Comparison of ENCODE assay signal across 12 cellular contexts in genomic region chr1:2534775-2535387, GRCh38. TPM values are rescaled to one million over a fixed set of nuclear protein-coding genes. Genes with fewer than 3 reads are reported as not detected.
DNase-seq lines count a peak whose midpoint lies in the region; ATAC-seq and TF ChIP-seq lines count a peak whose summit lies in the region.
"Had no signal": no experiment of that assay in that cellular context is flagged by ENCODE, and none has a peak within 500 bp of the region (broad histone marks: within the 10 kb centered on the region; RNA-seq: fewer than 3 reads in every experiment).

No MANE protein-coding gene starts in this region.

- H3K9me2 ChIP-seq in hepatocyte (replicated peaks; ENCODE audit: insufficient read depth), result no peaks in the 10 kb centered on the region

- peaks cover 14% of the 10 kb centered on the region for H3K4me1 ChIP-seq in hepatocyte (ENCODE audit: insufficient read depth)

- H3K79me2 ChIP-seq in hepatocyte, result no peaks in the 10 kb centered on the region

- H2AFZ ChIP-seq in hepatocyte, result no peak overlapping the region

- TF ChIP-seq CTCF in RWPE1 (conservative IDR thresholded peaks at IDR 0.05; ENCODE audit: low read depth) (no peak), hepatocyte (IDR thresholded peaks at IDR 0.05; ENCODE audit: poor library complexity) (no peak)
- no peak for TF ChIP-seq CTCF in CD4-positive, alpha-beta T cell (IDR thresholded peaks at IDR 0.05)

- H3K4me2 ChIP-seq in hepatocyte, result no peak overlapping the region

- CTCF ChIA-PET in RWPE1 (lab: Yijun Ruan, JAX), result interaction anchor here (0.5 to 1.3 kb wide), 4 partner anchors 25 to 340 kb away, joined by 3 to 10 read pairs (median 4); partner anchors contain the start of gene FAAP20
- CTCF ChIA-PET in CD4-positive, alpha-beta T cell (lab: Charles Lee), result no interaction called here

- no peak for ATAC-seq in activated naive CD4-positive, alpha-beta T cell treated with anti-CD3 and anti-CD28 coated beads, Interleukin-2, amount 50 U/mL, for 72 hours
- no peak for ATAC-seq in CD4-positive, alpha-beta T cell (ENCODE audit: poor library complexity)

- H4K20me1 ChIP-seq in hepatocyte (ENCODE audit: insufficient read depth, poor library complexity, severe bottlenecking), result no peaks in the 10 kb centered on the region

- no peaks in the 10 kb centered on the region for H3K36me3 Mint-ChIP-seq in activated naive CD4-positive, alpha-beta T cell treated with anti-CD3 and anti-CD28 coated beads, Interleukin-2, amount 50 U/mL, for 24 hours
- no peaks in the 10 kb centered on the region for H3K36me3 Mint-ChIP-seq in activated naive CD4-positive, alpha-beta T cell treated with anti-CD3 and anti-CD28 coated beads, Interleukin-2, amount 50 U/mL, for 72 hours
- no peaks in the 10 kb centered on the region for H3K36me3 Mint-ChIP-seq in CD4-positive, alpha-beta T cell (ENCODE audit: low read depth)

- no peak overlapping the region for H3K4me3 Mint-ChIP-seq in activated naive CD4-positive, alpha-beta T cell treated with anti-CD3 and anti-CD28 coated beads, Interleukin-2, amount 50 U/mL, for 24 hours
- no peak overlapping the region for H3K4me3 Mint-ChIP-seq in CD4-positive, alpha-beta T cell
- H3K4me3 Mint-ChIP-seq: activated CD4-positive, alpha-beta T cell treated with anti-CD3 and anti-CD28 coated beads, Interleukin-2, amount 10 ng/mL, durations not matched to agents 24 days and 14 days had no signal

- no peaks in the 10 kb centered on the region for H3K9me3 Mint-ChIP-seq in activated naive CD4-positive, alpha-beta T cell treated with anti-CD3 and anti-CD28 coated beads, Interleukin-2, amount 50 U/mL, for 24 hours
- H3K9me3 Mint-ChIP-seq in activated naive CD4-positive, alpha-beta T cell treated with anti-CD3 and anti-CD28 coated beads, Interleukin-2, amount 50 U/mL, for 72 hours, result no peaks in the 10 kb centered on the region
- H3K9me3 Mint-ChIP-seq in CD4-positive, alpha-beta T cell, result no peaks in the 10 kb centered on the region
- H3K9me3 Mint-ChIP-seq: activated CD4-positive, alpha-beta T cell treated with anti-CD3 and anti-CD28 coated beads, Interleukin-2, amount 10 ng/mL, durations not matched to agents 24 days and 14 days had no signal

- POLR2A ChIA-PET in RWPE1 (lab: Yijun Ruan, JAX; ENCODE audit: low non-redundant PET), result no interaction called here
- POLR2A ChIA-PET in CD4-positive, alpha-beta T cell (lab: Charles Lee), result interaction anchor here (1.4 to 1.5 kb wide), 2 partner anchors 9 to 11 kb away, joined by 3 to 4 read pairs; partner anchors contain the start of gene PANK4

- peaks cover 3% of the 10 kb centered on the region for H3K4me1 Mint-ChIP-seq in activated naive CD4-positive, alpha-beta T cell treated with anti-CD3 and anti-CD28 coated beads, Interleukin-2, amount 50 U/mL, for 24 hours
- H3K4me1 Mint-ChIP-seq in CD4-positive, alpha-beta T cell (ENCODE audit: low read depth), result peaks cover 4% of the 10 kb centered on the region

- intact Hi-C loops in CD4-positive, alpha-beta T cell (cut with DNase I, micrococcal nuclease), result no loop called here

- 33% methylated on average over 11 of the region's 11 CpGs for WGBS in hepatocyte (ENCODE audit: low lambda C conversion rate, missing lambda C conversion rate)

- no peaks in the 10 kb centered on the region for H3K9me3 ChIP-seq in hepatocyte (ENCODE audit: low read depth)
- H3K9me3 ChIP-seq in CD4-positive, alpha-beta T cell (ENCODE audit: control insufficient read depth, low read length), result no peaks in the 10 kb centered on the region

- H3K36me3 ChIP-seq in hepatocyte (replicated peaks; ENCODE audit: insufficient read depth, low read depth), result no peaks in the 10 kb centered on the region

- H3K27me3 ChIP-seq in hepatocyte, result peaks cover 28% of the 10 kb centered on the region
- peaks cover 22% of the 10 kb centered on the region for H3K27me3 ChIP-seq in CD4-positive, alpha-beta T cell (ENCODE audit: control insufficient read depth, insufficient read depth, low read length)

- H3K27ac ChIP-seq in RWPE1 (peak overlapping the region; percentile 93), hepatocyte (no peak overlapping the region)
- no peak overlapping the region for H3K27ac ChIP-seq in CD4-positive, alpha-beta T cell (ENCODE audit: low read depth, low read length)
- H3K27ac ChIP-seq: HL-60 had no signal

- H3K27ac Mint-ChIP-seq in activated naive CD4-positive, alpha-beta T cell treated with anti-CD3 and anti-CD28 coated beads, Interleukin-2, amount 50 U/mL, for 24 hours, result peak overlapping the region; percentile 63
- no peak overlapping the region for H3K27ac Mint-ChIP-seq in activated naive CD4-positive, alpha-beta T cell treated with anti-CD3 and anti-CD28 coated beads, Interleukin-2, amount 50 U/mL, for 72 hours
- H3K27ac Mint-ChIP-seq in CD4-positive, alpha-beta T cell, result no peak overlapping the region
- H3K27ac Mint-ChIP-seq: activated CD4-positive, alpha-beta T cell treated with anti-CD3 and anti-CD28 coated beads, Interleukin-2, amount 10 ng/mL, durations not matched to agents 24 days and 14 days had no signal

- H3K27me3 Mint-ChIP-seq in activated naive CD4-positive, alpha-beta T cell treated with anti-CD3 and anti-CD28 coated beads, Interleukin-2, amount 50 U/mL, for 24 hours, result no peaks in the 10 kb centered on the region
- peaks cover 20% of the 10 kb centered on the region for H3K27me3 Mint-ChIP-seq in CD4-positive, alpha-beta T cell

- no peak overlapping the region for H3K4me3 ChIP-seq in hepatocyte

- DNase-seq in activated naive CD4-positive, alpha-beta T cell treated with anti-CD3 and anti-CD28 coated beads, Interleukin-2, amount 50 U/mL, for 72 hours (ENCODE audit: low spot score in 2 of 2), result no peak
- DNase-seq in RWPE1 (ENCODE audit: low spot score) (peak; percentile 91), hepatocyte (ENCODE audit: low spot score) (peak; percentile 77), NCI-H446 treated with DMSO at 0.1 percent for 48 hours (lab: John Stamatoyannopoulos, UW) (no peak), NCI-H1694 treated with DMSO at 0.1 percent for 48 hours (lab: John Stamatoyannopoulos, UW) (no peak)
- DNase-seq in CD4-positive, alpha-beta T cell, result no peak
- DNase-seq in activated T-cell treated with anti-CD3 and anti-CD28 coated beads, Interleukin-2, amount 50 U/mL, for 48 hours, result no peak
- DNase-seq: activated CD4-positive, alpha-beta T cell treated with anti-CD3 and anti-CD28 coated beads, Interleukin-2, amount 10 ng/mL, durations not matched to agents 24 days and 14 days; OCI-M1; stimulated activated CD4-positive, alpha-beta T cell treated with anti-CD3 and anti-CD28 coated beads, Interleukin-2, amount 100 ng/mL, for 48 hours had no signal

RNA-seq across cellular contexts. Expression of gene HES5, which starts 4.8 kb away (rescaled TPM):
- total RNA-seq in activated naive CD4-positive, alpha-beta T cell treated with anti-CD3 and anti-CD28 coated beads, Interleukin-2, amount 50 U/mL, for 72 hours, result under 1 TPM in 1 of 2 donors, not detected in 1; 0.19 TPM
- total RNA-seq in hepatocyte, result not detected in 2 replicates
- polyA plus RNA-seq in hepatocyte, result 1.0 TPM in 2 replicates
- not detected for total RNA-seq in CD4-positive, alpha-beta T cell
- total RNA-seq: activated CD4-positive, alpha-beta T cell treated with anti-CD3 and anti-CD28 coated beads, Interleukin-2, amount 10 ng/mL, durations not matched to agents 24 days and 14 days had no signal

RNA-seq across cellular contexts. Expression of gene PANK4, which starts 8.5 kb away (rescaled TPM):
- 10 to 100 TPM; 45.7 to 79.7 TPM for total RNA-seq in activated naive CD4-positive, alpha-beta T cell treated with anti-CD3 and anti-CD28 coated beads, Interleukin-2, amount 50 U/mL, for 72 hours
- total RNA-seq in hepatocyte, result 18.5 and 20.4 TPM in 2 replicates
- polyA plus RNA-seq in hepatocyte, result 21.3 and 21.5 TPM in 2 replicates
- total RNA-seq in CD4-positive, alpha-beta T cell, result 10 to 100 TPM; 42.9 to 47.0 TPM

RNA-seq across cellular contexts. Expression of gene TNFRSF14, which starts 21.3 kb away (rescaled TPM):
- total RNA-seq in activated naive CD4-positive, alpha-beta T cell treated with anti-CD3 and anti-CD28 coated beads, Interleukin-2, amount 50 U/mL, for 72 hours, result 100 to 1,000 TPM; 124 to 183 TPM
- total RNA-seq in hepatocyte, result 2.7 and 6.1 TPM in 2 replicates
- polyA plus RNA-seq in hepatocyte, result 5.3 and 5.4 TPM in 2 replicates
- total RNA-seq in CD4-positive, alpha-beta T cell, result 100 to 1,000 TPM; 191 to 194 TPM

RNA-seq across cellular contexts. Expression of gene PRXL2B, which starts 51.7 kb away (rescaled TPM):
- total RNA-seq in activated naive CD4-positive, alpha-beta T cell treated with anti-CD3 and anti-CD28 coated beads, Interleukin-2, amount 50 U/mL, for 72 hours, result 10 to 100 TPM; 34.7 to 38.8 TPM
- total RNA-seq in hepatocyte, result 21.4 and 36.7 TPM in 2 replicates
- polyA plus RNA-seq in hepatocyte, result 39.6 and 41.4 TPM in 2 replicates
- 10 to 100 TPM; 11.0 to 12.8 TPM for total RNA-seq in CD4-positive, alpha-beta T cell

RNA-seq across cellular contexts. Expression of gene PLCH2, which starts 58.8 kb away (rescaled TPM):
- 1 to 10 TPM; 6.9 to 7.1 TPM for total RNA-seq in activated naive CD4-positive, alpha-beta T cell treated with anti-CD3 and anti-CD28 coated beads, Interleukin-2, amount 50 U/mL, for 72 hours
- total RNA-seq in hepatocyte, result 0.48 and 1.3 TPM in 2 replicates
- 1.9 and 3.4 TPM in 2 replicates for polyA plus RNA-seq in hepatocyte
- total RNA-seq in CD4-positive, alpha-beta T cell, result 10 to 100 TPM; 47.6 to 48.1 TPM

Comparison
In these comparisons a context has a peak if more than half of its experiments do, and no peak if none do; other contexts are left out.
1. DNase-seq: peak in RWPE1 (single experiment) and hepatocyte (single experiment); none in activated naive CD4-positive, alpha-beta T cell treated with anti-CD3 and anti-CD28 coated beads, Interleukin-2, amount 50 U/mL, for 72 hours (0 of 2), NCI-H446 treated with DMSO at 0.1 percent for 48 hours (single experiment), CD4-positive, alpha-beta T cell (0 of 10), activated T-cell treated with anti-CD3 and anti-CD28 coated beads, Interleukin-2, amount 50 U/mL, for 48 hours (0 of 2) and NCI-H1694 treated with DMSO at 0.1 percent for 48 hours (single experiment).
2. RNA of gene TNFRSF14, which starts 21.3 kb away (total RNA-seq): 191 to 194 TPM in CD4-positive, alpha-beta T cell and 124 to 183 TPM in activated naive CD4-positive, alpha-beta T cell treated with anti-CD3 and anti-CD28 coated beads, Interleukin-2, amount 50 U/mL, for 72 hours; 2.7 to 6.1 TPM in hepatocyte; every median in the first group is over 10 times any median in the second.